ENCODE assay signal across 8 cellular contexts in the genomic region with DNA sequence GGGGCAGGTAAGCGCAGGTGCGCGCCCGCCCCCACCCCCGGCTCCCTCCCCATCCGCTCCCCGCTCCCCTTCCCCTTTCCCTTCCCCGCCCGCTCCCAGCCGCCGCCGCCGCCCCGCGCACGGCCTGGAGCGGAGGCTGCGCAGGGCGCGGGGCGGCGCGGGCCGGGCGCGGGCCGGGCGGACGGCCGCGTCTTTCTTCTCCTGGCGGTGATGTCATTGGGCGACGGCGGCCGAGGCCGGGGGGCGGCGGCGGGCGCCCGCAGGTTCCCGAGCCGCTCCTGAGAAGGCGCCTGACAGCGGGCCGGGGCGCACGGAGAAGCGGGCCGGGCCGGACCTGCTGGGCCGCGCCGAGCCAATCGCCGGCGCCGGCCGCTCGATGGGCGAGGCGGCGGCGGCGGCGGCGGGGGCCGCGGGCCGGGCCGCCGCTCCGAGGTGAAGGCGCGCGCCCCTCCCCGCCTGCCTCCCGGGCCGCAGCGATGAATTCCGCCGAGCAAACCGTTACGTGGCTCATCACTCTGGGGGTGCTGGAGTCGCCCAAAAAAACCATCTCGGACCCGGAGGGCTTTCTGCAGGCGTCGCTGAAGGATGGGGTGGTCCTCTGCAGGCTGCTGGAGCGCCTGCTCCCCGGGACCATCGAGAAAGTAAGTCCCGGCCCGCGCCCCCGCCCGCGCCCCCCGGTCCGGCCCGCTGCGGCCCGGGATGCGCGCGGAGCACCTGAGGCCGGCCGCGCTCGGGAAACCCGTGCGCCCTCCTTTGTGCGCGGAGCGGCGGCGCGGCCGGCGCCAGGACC. TPM values are rescaled to one million over a fixed set of nuclear protein-coding genes. Genes with fewer than 3 reads are reported as not detected.
DNase-seq lines count a peak whose midpoint lies in the region; ATAC-seq, FAIRE-seq and TF ChIP-seq lines count a peak whose summit lies in the region.

Gene ARHGEF7, plus strand, starts transcription at position 260 of the 790 bp plus-strand sequence. Its CDS starts 217 bp downstream, at position 477.

- WGBS in mammary epithelial cell (ENCODE audit: low coverage, missing lambda C conversion rate) = no CpG with 5 or more reads among the region's 121 CpGs
- WGBS in spleen, 5 donors = 1 to 3% (median 2%) methylated on average over 8 to 121 of the region's 121 CpGs

- H3K79me2 ChIP-seq in mammary epithelial cell (ENCODE audit: insufficient read depth, low read length) = no peaks in the 10 kb centered on the region

- no peaks in the 10 kb centered on the region for H3K9me3 ChIP-seq in mammary epithelial cell (replicated peaks; ENCODE audit: insufficient read depth, low read length)
- H3K9me3 ChIP-seq in kidney (ENCODE audit: control insufficient read depth in 1 of 2, low read length in 2 of 2) = no peaks in the 10 kb centered on the region
- no peaks in the 10 kb centered on the region for H3K9me3 ChIP-seq in spleen

- no peaks in the 10 kb centered on the region for H4K20me1 ChIP-seq in mammary epithelial cell (ENCODE audit: insufficient read depth, low read length)

- H3K27me3 ChIP-seq in mammary epithelial cell (ENCODE audit: insufficient read depth, low read length) = peaks cover 36% of the 10 kb centered on the region
- H3K27me3 ChIP-seq in spleen (replicated peaks in 1 of 7) = peaks cover 0 to 85% (median 39%) of the 10 kb centered on the region in 7 donors

- H3K27ac ChIP-seq in mammary epithelial cell (ENCODE audit: insufficient read depth, low read depth, low read length) (no peak within 1 kb of the TSS), kidney (ENCODE audit: low read depth in 2 of 2, low read length in 2 of 2) (peak within 1 kb of the TSS; percentile 5 to 76), spleen (peak within 1 kb of the TSS in 3 of 8 donors; percentile 33 to 53 (median 39))

- CTCF ChIA-PET in mammary epithelial cell (lab: Charles Lee; ENCODE audit: low non-redundant PET) = no interaction called here

- peaks cover 9% of the 10 kb centered on the region for H3K4me1 ChIP-seq in mammary epithelial cell (ENCODE audit: insufficient read depth, low read length)
- H3K4me1 ChIP-seq in kidney (ENCODE audit: control insufficient read depth in 1 of 2, insufficient read depth in 1 of 2, low read depth in 1 of 2, low read length in 2 of 2) = peaks cover 8 to 9% of the 10 kb centered on the region in 2 donors
- H3K4me1 ChIP-seq in spleen = peaks cover 8 to 27% (median 15%) of the 10 kb centered on the region in 6 donors

- H3K9ac ChIP-seq in mammary epithelial cell (ENCODE audit: insufficient read depth, low read length) (no peak within 1 kb of the TSS), kidney (ENCODE audit: low read length in 2 of 2) (peak within 1 kb of the TSS; percentile 48 to 67)

- no peak for TF ChIP-seq POLR2A in spleen (IDR thresholded peaks at IDR 0.05)

- BruUV-seq in mammary epithelial cell (replicated peaks; lab: Mats Ljungman, UMichigan) = no TSS peak

- no peak for ATAC-seq in HG03095 (IDR thresholded peaks at IDR 0.05; ENCODE audit: unreplicated experiment)
- no peak for ATAC-seq in GM19324 (IDR thresholded peaks at IDR 0.05; ENCODE audit: low FRiP score, unreplicated experiment)

- peak within 1 kb of the TSS; percentile 81 for H3K4me2 ChIP-seq in mammary epithelial cell (ENCODE audit: insufficient read depth, low read depth, low read length)

- in situ Hi-C loops in mammary epithelial cell (cut with MboI; ENCODE audit: low sequenced_read_pairs in 2 of 2) = no loop called here

- DNase-seq in NCI-H510A (lab: John Stamatoyannopoulos, UW) (peak; percentile 37), NCI-H510A treated with DMSO at 0.1 percent for 48 hours (lab: John Stamatoyannopoulos, UW) (no peak), NCI-H1105 treated with DMSO at 0.1 percent for 48 hours (lab: John Stamatoyannopoulos, UW) (peak; percentile 70), mammary epithelial cell (no peak), kidney (no peak), spleen (no peak)

- peak within 1 kb of the TSS; percentile 75 for H2AFZ ChIP-seq in mammary epithelial cell (ENCODE audit: low read depth, low read length)

- H3K4me3 ChIP-seq in mammary epithelial cell (replicated peaks in 1 of 3; ENCODE audit: insufficient read depth in 1 of 3, low read depth in 2 of 3, low read length in 3 of 3) = peak within 1 kb of the TSS; percentile 40 to 53 (median 42)
- peak within 1 kb of the TSS; percentile 81 to 83 for H3K4me3 ChIP-seq in kidney (ENCODE audit: low read length in 2 of 2)
- H3K4me3 ChIP-seq in spleen = peak within 1 kb of the TSS; percentile 39 to 73 (median 60)

- TF ChIP-seq CTCF in mammary epithelial cell (conservative IDR thresholded peaks at IDR 0.05 in 1 of 2, IDR thresholded peaks at IDR 0.05 in 1 of 2; ENCODE audit: extremely low read depth in 1 of 2, insufficient read depth in 1 of 2, low read depth in 1 of 2, low read length in 2 of 2) = no peak
- TF ChIP-seq CTCF in kidney (IDR thresholded peaks at IDR 0.05; ENCODE audit: borderline replicate concordance, extremely low read depth, insufficient read depth) = no peak
- no peak for TF ChIP-seq CTCF in spleen (IDR thresholded peaks at IDR 0.05 in 8 of 11, conservative IDR thresholded peaks at IDR 0.05 in 3 of 11)

- dilution Hi-C loops in mammary epithelial cell (cut with HindIII; ENCODE audit: low sequenced_read_pairs) = no loop called here

- H3K36me3 ChIP-seq in mammary epithelial cell (ENCODE audit: insufficient read depth, low read length) (no peaks in the 10 kb centered on the region), kidney (ENCODE audit: control insufficient read depth in 1 of 2, insufficient read depth in 2 of 2, low read length in 2 of 2) (no peaks in the 10 kb centered on the region), spleen (no peaks in the 10 kb centered on the region)

- intact Hi-C loops in mammary epithelial cell (cut with micrococcal nuclease) = no loop called here
- intact Hi-C loops in kidney (cut with DNase I) = no loop called here
- intact Hi-C loops in spleen (cut with DNase I; ENCODE audit: low total_unique reads) = no loop called here

- no peak for FAIRE-seq in kidney (lab: Jason Lieb, UNC)

RNA-seq across cellular contexts. Expression of gene ARHGEF7, which starts in this region (rescaled TPM):
- total RNA-seq in mammary epithelial cell (10 to 100 TPM; 30.0 to 43.5 TPM), kidney (56.4 TPM), spleen (100 to 1,000 TPM; 102 to 192 (median 145) TPM)
- polyA plus RNA-seq in mammary epithelial cell (20.6 TPM), kidney (ENCODE audit: insufficient read depth, low read depth, low replicate concordance) (17.9 TPM), spleen (10 to 100 TPM; 18.0 to 39.1 (median 32.1) TPM)
- 48.2 TPM for polyA minus RNA-seq in mammary epithelial cell

Comparison
In these comparisons a context has a peak if more than half of its experiments do, and no peak if none do; other contexts are left out.
1. DNase-seq: peak in NCI-H510A (single experiment) and NCI-H1105 treated with DMSO at 0.1 percent for 48 hours (single experiment); none in NCI-H510A treated with DMSO at 0.1 percent for 48 hours (single experiment), mammary epithelial cell (single experiment), kidney (single experiment) and spleen (single experiment).
2. Peak in every context shown above with its lines, with median percentiles within 50 percentile points of each other: H3K4me3 ChIP-seq.